8 cellular contexts compared by ENCODE assay signal in genomic region chr7:130910949-130911944, GRCh38.
DNase-seq lines count a peak whose midpoint lies in the region; ATAC-seq and TF ChIP-seq lines count a peak whose summit lies in the region.

No MANE protein-coding gene starts in this region.

- H3K9me3 ChIP-seq in esophagus squamous epithelium: no peaks in the 10 kb centered on the region
- H3K9me3 ChIP-seq in gastrocnemius medialis: no peaks in the 10 kb centered on the region

- H3K4me3 ChIP-seq in esophagus squamous epithelium (peak overlapping the region; percentile 30 to 65 (median 47)), gastrocnemius medialis (peak overlapping the region in 3 of 4 donors; percentile 36 to 50 (median 48))

- H3K4me1 ChIP-seq in esophagus squamous epithelium: peaks cover 46 to 82% (median 56%) of the 10 kb centered on the region in 3 donors
- peaks cover 89 to 98% of the 10 kb centered on the region in 2 donors for H3K4me1 ChIP-seq in gastrocnemius medialis

- H3K27me3 ChIP-seq in esophagus squamous epithelium: no peaks in the 10 kb centered on the region
- H3K27me3 ChIP-seq in gastrocnemius medialis: no peaks in the 10 kb centered on the region

- 29 to 52% methylated on average over 7 of the region's 7 CpGs for WGBS in esophagus squamous epithelium, 2 donors

- intact Hi-C loops in esophagus squamous epithelium (cut with DNase I): no loop called here
- intact Hi-C loops in gastrocnemius medialis (cut with DNase I; ENCODE audit: low total_unique reads): no loop called here

- TF ChIP-seq POLR2A in esophagus squamous epithelium (IDR thresholded peaks at IDR 0.05): no peak
- peak in 1 of 2 donors; percentile 28 for TF ChIP-seq POLR2A in gastrocnemius medialis (IDR thresholded peaks at IDR 0.05)

- TF ChIP-seq CTCF in esophagus squamous epithelium (IDR thresholded peaks at IDR 0.05): no peak
- no peak for TF ChIP-seq CTCF in gastrocnemius medialis (IDR thresholded peaks at IDR 0.05 in 4 of 5, conservative IDR thresholded peaks at IDR 0.05 in 1 of 5)

- H3K36me3 ChIP-seq in esophagus squamous epithelium: peaks cover 0 to 3% (median 0%) of the 10 kb centered on the region in 3 donors
- H3K36me3 ChIP-seq in gastrocnemius medialis: no peaks in the 10 kb centered on the region

- DNase-seq in HCEC 1CT: peak; percentile 51
- peak; percentile 64 for DNase-seq in SW480 (ENCODE audit: low spot score)
- no peak for DNase-seq in esophagus squamous epithelium (lab: John Stamatoyannopoulos, UW)
- no peak for DNase-seq in gastrocnemius medialis
- DNase-seq in effector CD8-positive, alpha-beta T cell (lab: John Stamatoyannopoulos, UW): no peak
- DNase-seq in SW 1271 (lab: John Stamatoyannopoulos, UW): no peak
- DNase-seq in NK-92 treated with Interleukin-12 subunit alpha and Interleukin-12 subunit beta, amount 100 ng/mL, for 24 hours (lab: John Stamatoyannopoulos, UW): no peak

- H3K27ac ChIP-seq in esophagus squamous epithelium: peak overlapping the region; percentile 87 to 96 (median 93)
- H3K27ac ChIP-seq in gastrocnemius medialis: peak overlapping the region; percentile 91 to 97 (median 94)

- in situ Hi-C loops in gastrocnemius medialis (cut with MboI; ENCODE audit: low sequenced_read_pairs in 4 of 4): no loop called here

- no peak for ATAC-seq in gastrocnemius medialis
- no peak for ATAC-seq in GM21737 (IDR thresholded peaks at IDR 0.05; ENCODE audit: unreplicated experiment)

Comparison
In these comparisons a context has a peak if more than half of its experiments do, and no peak if none do; other contexts are left out.
1. DNase-seq: peak in HCEC 1CT (single experiment) and SW480 (single experiment); none in esophagus squamous epithelium (single experiment), gastrocnemius medialis (0 of 2), effector CD8-positive, alpha-beta T cell (single experiment), SW 1271 (0 of 2) and NK-92 treated with Interleukin-12 subunit alpha and Interleukin-12 subunit beta, amount 100 ng/mL, for 24 hours (single experiment).